Comparison of ENCODE assay signal across 13 cellular contexts in the genomic region with DNA sequence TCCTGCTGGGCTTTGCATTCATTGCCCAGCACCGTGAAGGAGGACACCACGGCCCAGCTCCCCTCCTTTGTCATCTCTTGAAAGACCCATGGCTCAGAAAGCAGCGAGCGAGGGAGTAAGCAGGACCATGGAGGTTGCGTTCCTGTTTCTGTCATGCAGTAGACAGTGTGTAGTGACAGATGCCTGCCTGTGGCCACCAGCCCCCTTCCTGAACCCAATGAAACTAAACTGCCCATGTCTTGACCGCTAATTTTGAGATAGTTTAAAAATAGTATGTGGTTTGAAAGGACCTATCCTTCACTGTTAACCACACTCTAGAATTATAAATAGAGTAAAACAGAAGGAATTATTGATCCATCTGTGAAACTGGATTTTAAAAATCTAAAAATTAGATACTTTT.
DNase-seq lines count a peak whose midpoint lies in the region; ATAC-seq and TF ChIP-seq lines count a peak whose summit lies in the region.
"Had no signal": no experiment of that assay in that cellular context is flagged by ENCODE, and none has a peak within 500 bp of the region (broad histone marks: within the 10 kb centered on the region; RNA-seq: fewer than 3 reads in every experiment).

No MANE protein-coding gene starts in this region.

- H3K4me3 ChIP-seq in BLaER1: no peak overlapping the region
- peak overlapping the region; percentile 82 for H3K4me3 ChIP-seq in KMS-11 (IDR thresholded peaks at IDR 0.05; ENCODE audit: insufficient read depth, low read depth, low read length)
- no peak overlapping the region for H3K4me3 ChIP-seq in GM23338

- no peaks in the 10 kb centered on the region for H3K9me3 Mint-ChIP-seq in neural crest cell
- no peaks in the 10 kb centered on the region for H3K9me3 Mint-ChIP-seq in GM23338
- H3K9me3 Mint-ChIP-seq: T-helper 1 cell treated with Interleukin-12 subunit alpha and Interleukin-12 subunit beta and Interleukin-4 antibody, amounts not matched to agents 30 μg/mL and 1 μg/mL, for 36 hours had no signal

- no peaks in the 10 kb centered on the region for H3K9me3 ChIP-seq in BLaER1

- DNase-seq in RWPE1 (ENCODE audit: low spot score): no peak
- no peak for DNase-seq in neural crest cell (ENCODE audit: low read depth, low spot score)
- no peak for DNase-seq in GM23338 (ENCODE audit: low spot score)
- DNase-seq in cortex of kidney (lab: John Stamatoyannopoulos, UW): no peak
- DNase-seq: EL, GF-D8, NCI-H1417, NCI-H1694 treated with DMSO at 0.1 percent for 48 hours, SHP77 had no signal

- H3K9me2 ChIP-seq in GM23338 (ENCODE audit: insufficient read depth): no peaks in the 10 kb centered on the region

- peaks cover 11% of the 10 kb centered on the region for H3K36me3 Mint-ChIP-seq in neural crest cell (ENCODE audit: low read depth)
- no peaks in the 10 kb centered on the region for H3K36me3 Mint-ChIP-seq in GM23338 (ENCODE audit: low read depth)

- no peaks in the 10 kb centered on the region for H3F3A ChIP-seq in GM23338 (replicated peaks; ENCODE audit: low read depth)

- H3K27ac ChIP-seq in BLaER1 (peak overlapping the region; percentile 15; the same call in 1 of the 2 replicates), KMS-11 (peak overlapping the region; percentile 16; the same call in 1 of the 2 replicates), RWPE1 (peak overlapping the region; percentile 8; the same call in 1 of the 2 replicates), GM23338 (ENCODE audit: low read depth) (no peak overlapping the region)

- H4K20me1 ChIP-seq in BLaER1 (peaks cover 90% of the 10 kb centered on the region), KMS-11 (ENCODE audit: insufficient read depth) (no peaks in the 10 kb centered on the region), GM23338 (replicated peaks; ENCODE audit: insufficient read depth) (peaks cover 5% of the 10 kb centered on the region)

- H3K36me3 ChIP-seq in BLaER1 (peaks cover 56% of the 10 kb centered on the region), KMS-11 (ENCODE audit: insufficient read depth) (no peaks in the 10 kb centered on the region), GM23338 (ENCODE audit: insufficient read depth) (no peaks in the 10 kb centered on the region)

- H3K79me2 ChIP-seq in KMS-11 (ENCODE audit: insufficient read depth, low read depth) (no peaks in the 10 kb centered on the region), GM23338 (replicated peaks; ENCODE audit: insufficient read depth) (peaks cover 11% of the 10 kb centered on the region)

- H3K27me3 ChIP-seq in BLaER1 (no peaks in the 10 kb centered on the region), KMS-11 (ENCODE audit: insufficient read depth, low read depth) (no peaks in the 10 kb centered on the region), GM23338 (ENCODE audit: insufficient read depth) (no peaks in the 10 kb centered on the region)

- peak overlapping the region; percentile 41; the same call in 1 of the 2 replicates for H2AFZ ChIP-seq in KMS-11 (ENCODE audit: low read depth)
- no peak overlapping the region for H2AFZ ChIP-seq in GM23338

- POLR2A ChIA-PET in RWPE1 (lab: Yijun Ruan, JAX; ENCODE audit: low non-redundant PET): no interaction called here

- H3K27me3 Mint-ChIP-seq in neural crest cell (ENCODE audit: low read depth) (no peaks in the 10 kb centered on the region), GM23338 (ENCODE audit: insufficient read depth, low read depth, poor library complexity) (peaks cover 8% of the 10 kb centered on the region)

- H3K4me2 ChIP-seq in BLaER1: peak overlapping the region; percentile 48
- H3K4me2 ChIP-seq in KMS-11: peak overlapping the region; percentile 90
- no peak overlapping the region for H3K4me2 ChIP-seq in GM23338

- H3K27ac Mint-ChIP-seq in neural crest cell (ENCODE audit: unreplicated experiment): peak overlapping the region; percentile 64
- H3K27ac Mint-ChIP-seq in GM23338: no peak overlapping the region
- H3K27ac Mint-ChIP-seq: T-helper 1 cell treated with Interleukin-12 subunit alpha and Interleukin-12 subunit beta and Interleukin-4 antibody, amounts not matched to agents 30 μg/mL and 1 μg/mL, for 36 hours had no signal

- CTCF ChIA-PET in RWPE1 (lab: Yijun Ruan, JAX): interaction anchor here (1.0 kb wide), 1 partner anchor 154 kb away, joined by 8 read pairs; no protein-coding TSS in a partner anchor

- H3K9ac ChIP-seq in BLaER1: no peak overlapping the region
- H3K9ac ChIP-seq in KMS-11: no peak overlapping the region; the same call in 1 of the 2 replicates

- H3K4me1 ChIP-seq in BLaER1 (peaks cover 90% of the 10 kb centered on the region), KMS-11 (ENCODE audit: low read depth, poor library complexity, severe bottlenecking) (peaks cover 46% of the 10 kb centered on the region), GM23338 (ENCODE audit: insufficient read depth) (peaks cover 2% of the 10 kb centered on the region)

- no peak for TF ChIP-seq CTCF in KMS-11 (conservative IDR thresholded peaks at IDR 0.05; ENCODE audit: low read depth, low read length)
- no peak for TF ChIP-seq CTCF in RWPE1 (conservative IDR thresholded peaks at IDR 0.05; ENCODE audit: low read depth)
- TF ChIP-seq CTCF in neural crest cell (conservative IDR thresholded peaks at IDR 0.05): no peak
- no peak for TF ChIP-seq CTCF in GM23338 (conservative IDR thresholded peaks at IDR 0.05; ENCODE audit: low read depth in 2 of 2)

- ATAC-seq in GM23338 (no peak), GM21529 (IDR thresholded peaks at IDR 0.05; ENCODE audit: unreplicated experiment) (no peak)

- H3K4me1 Mint-ChIP-seq in neural crest cell: peaks cover 9% of the 10 kb centered on the region
- H3K4me1 Mint-ChIP-seq in GM23338: peaks cover 17% of the 10 kb centered on the region

- H3K4me3 Mint-ChIP-seq in neural crest cell (no peak overlapping the region), GM23338 (no peak overlapping the region)
- H3K4me3 Mint-ChIP-seq: T-helper 1 cell treated with Interleukin-12 subunit alpha and Interleukin-12 subunit beta and Interleukin-4 antibody, amounts not matched to agents 30 μg/mL and 1 μg/mL, for 36 hours had no signal

TF ChIP-seq in GM23338, 12 proteins besides CTCF, POLR2A, EP300 and RAD21 (continues in another document):
- TF ChIP-seq ZNF114 (CRISPR knock-in tag; IDR thresholded peaks at IDR 0.05) (no peak), EZH2phosphoT487 (IDR thresholded peaks at IDR 0.05; ENCODE audit: unreplicated experiment) (no peak), EZH2 (IDR thresholded peaks at IDR 0.05; ENCODE audit: low read depth, unreplicated experiment) (no peak), CREB1 (CRISPR knock-in tag; IDR thresholded peaks at IDR 0.05; ENCODE audit: low read depth) (no peak), JUNB (IDR thresholded peaks at IDR 0.05; ENCODE audit: unreplicated experiment) (no peak), NANOG (IDR thresholded peaks at IDR 0.05; ENCODE audit: borderline replicate concordance) (no peak), POLR2AphosphoS5 (IDR thresholded peaks at IDR 0.05; ENCODE audit: low read depth) (no peak), STAT1 (IDR thresholded peaks at IDR 0.05; ENCODE audit: unreplicated experiment) (no peak), ZNF331 (CRISPR knock-in tag; IDR thresholded peaks at IDR 0.05; ENCODE audit: low read depth) (no peak)
- TF ChIP-seq, protein P1, sequence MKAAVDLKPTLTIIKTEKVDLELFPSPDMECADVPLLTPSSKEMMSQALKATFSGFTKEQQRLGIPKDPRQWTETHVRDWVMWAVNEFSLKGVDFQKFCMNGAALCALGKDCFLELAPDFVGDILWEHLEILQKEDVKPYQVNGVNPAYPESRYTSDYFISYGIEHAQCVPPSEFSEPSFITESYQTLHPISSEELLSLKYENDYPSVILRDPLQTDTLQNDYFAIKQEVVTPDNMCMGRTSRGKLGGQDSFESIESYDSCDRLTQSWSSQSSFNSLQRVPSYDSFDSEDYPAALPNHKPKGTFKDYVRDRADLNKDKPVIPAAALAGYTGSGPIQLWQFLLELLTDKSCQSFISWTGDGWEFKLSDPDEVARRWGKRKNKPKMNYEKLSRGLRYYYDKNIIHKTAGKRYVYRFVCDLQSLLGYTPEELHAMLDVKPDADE (IDR thresholded peaks at IDR 0.05): no peak
- TF ChIP-seq, protein P2, sequence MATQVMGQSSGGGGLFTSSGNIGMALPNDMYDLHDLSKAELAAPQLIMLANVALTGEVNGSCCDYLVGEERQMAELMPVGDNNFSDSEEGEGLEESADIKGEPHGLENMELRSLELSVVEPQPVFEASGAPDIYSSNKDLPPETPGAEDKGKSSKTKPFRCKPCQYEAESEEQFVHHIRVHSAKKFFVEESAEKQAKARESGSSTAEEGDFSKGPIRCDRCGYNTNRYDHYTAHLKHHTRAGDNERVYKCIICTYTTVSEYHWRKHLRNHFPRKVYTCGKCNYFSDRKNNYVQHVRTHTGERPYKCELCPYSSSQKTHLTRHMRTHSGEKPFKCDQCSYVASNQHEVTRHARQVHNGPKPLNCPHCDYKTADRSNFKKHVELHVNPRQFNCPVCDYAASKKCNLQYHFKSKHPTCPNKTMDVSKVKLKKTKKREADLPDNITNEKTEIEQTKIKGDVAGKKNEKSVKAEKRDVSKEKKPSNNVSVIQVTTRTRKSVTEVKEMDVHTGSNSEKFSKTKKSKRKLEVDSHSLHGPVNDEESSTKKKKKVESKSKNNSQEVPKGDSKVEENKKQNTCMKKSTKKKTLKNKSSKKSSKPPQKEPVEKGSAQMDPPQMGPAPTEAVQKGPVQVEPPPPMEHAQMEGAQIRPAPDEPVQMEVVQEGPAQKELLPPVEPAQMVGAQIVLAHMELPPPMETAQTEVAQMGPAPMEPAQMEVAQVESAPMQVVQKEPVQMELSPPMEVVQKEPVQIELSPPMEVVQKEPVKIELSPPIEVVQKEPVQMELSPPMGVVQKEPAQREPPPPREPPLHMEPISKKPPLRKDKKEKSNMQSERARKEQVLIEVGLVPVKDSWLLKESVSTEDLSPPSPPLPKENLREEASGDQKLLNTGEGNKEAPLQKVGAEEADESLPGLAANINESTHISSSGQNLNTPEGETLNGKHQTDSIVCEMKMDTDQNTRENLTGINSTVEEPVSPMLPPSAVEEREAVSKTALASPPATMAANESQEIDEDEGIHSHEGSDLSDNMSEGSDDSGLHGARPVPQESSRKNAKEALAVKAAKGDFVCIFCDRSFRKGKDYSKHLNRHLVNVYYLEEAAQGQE (IDR thresholded peaks at IDR 0.05; ENCODE audit: unreplicated experiment): no peak
